ENCODE assay signal across 19 cellular contexts in genomic region chr2:40259900-40260299, GRCh38.
A peak's percentile ranks its signal among the peaks of the same experiment; 100 is the strongest.
DNase-seq lines count a peak whose midpoint lies in the region; ATAC-seq and TF ChIP-seq lines count a peak whose summit lies in the region.
"Had no signal": no experiment of that assay in that cellular context is flagged by ENCODE, and none has a peak within 500 bp of the region (broad histone marks: within the 10 kb centered on the region; RNA-seq: fewer than 3 reads in every experiment).

No MANE protein-coding gene starts in this region.

- H4K20me1 ChIP-seq in DOHH2 (ENCODE audit: control insufficient read depth, insufficient read depth, low read depth, low read length): no peaks in the 10 kb centered on the region

- H3K4me3 ChIP-seq in DOHH2 (ENCODE audit: low read length): peak overlapping the region; percentile 43

- ATAC-seq in GM21529 (IDR thresholded peaks at IDR 0.05; ENCODE audit: unreplicated experiment): peak; percentile 15
- peak; percentile 53 for ATAC-seq in foreskin keratinocyte
- ATAC-seq in GM18909 (IDR thresholded peaks at IDR 0.05; ENCODE audit: poor library complexity, unreplicated experiment): no peak
- ATAC-seq: Panc1 had no signal

- peak overlapping the region; percentile 61 for H3K4me2 ChIP-seq in DOHH2 (ENCODE audit: low read length)
- H3K4me2 ChIP-seq: SK-N-SH had no signal

- peaks cover 15% of the 10 kb centered on the region for H3F3A ChIP-seq in DOHH2 (ENCODE audit: control insufficient read depth, insufficient read depth)

- H3K9me3 ChIP-seq in DOHH2 (ENCODE audit: control insufficient read depth, insufficient read depth, low read length): peaks cover 4% of the 10 kb centered on the region; the same call in 1 of the 2 replicates
- H3K9me3 ChIP-seq: SK-N-SH had no signal

- H3K27me3 ChIP-seq in DOHH2 (ENCODE audit: control insufficient read depth, low read length) (no peaks in the 10 kb centered on the region), foreskin keratinocyte (no peaks in the 10 kb centered on the region)

- H3K4me1 ChIP-seq in DOHH2 (ENCODE audit: control insufficient read depth, low read length) (peaks cover 72% of the 10 kb centered on the region), foreskin keratinocyte (peaks cover 8% of the 10 kb centered on the region)

- H3K27ac ChIP-seq in DOHH2 (ENCODE audit: low read depth, low read length) (peak overlapping the region; percentile 59), foreskin keratinocyte (no peak overlapping the region)

- no peaks in the 10 kb centered on the region for H3K9me2 ChIP-seq in DOHH2 (replicated peaks; ENCODE audit: control insufficient read depth, low read length)
- H3K9me2 ChIP-seq: SK-N-SH had no signal

- TF ChIP-seq CTCF in DOHH2 (IDR thresholded peaks at IDR 0.05; ENCODE audit: low read depth, low read length, poor library complexity, severe bottlenecking): no peak
- no peak for TF ChIP-seq CTCF in foreskin keratinocyte (conservative IDR thresholded peaks at IDR 0.05)

- DNase-seq in M059J (ENCODE audit: low read depth) (peak; percentile 8), foreskin keratinocyte (no peak), 8988T (no peak), dedifferentiated amniotic fluid mesenchymal stem cell (ENCODE audit: extremely low spot score) (no peak)
- DNase-seq in stimulated activated CD4-positive, alpha-beta T cell treated with anti-CD3 and anti-CD28 coated beads, Interleukin-15, amount 100 ng/mL, for 24 hours: no peak
- DNase-seq: Calu3; CD4-positive, alpha-beta T cell; KBM-7; NCI-H1436 treated with DMSO at 0.1 percent for 48 hours; NCI-H2029 treated with DMSO at 0.1 percent for 48 hours; NCI-H2171 treated with DMSO at 0.1 percent for 48 hours; NCI-H446 treated with DMSO at 0.1 percent for 48 hours; NCI-H748 treated with DMSO at 0.1 percent for 48 hours; Right ventricle myocardium superior; SK-N-SH had no signal

- H3K36me3 ChIP-seq in DOHH2 (ENCODE audit: control insufficient read depth, low read length): peaks cover 10% of the 10 kb centered on the region

- peaks cover 44% of the 10 kb centered on the region for H3K79me2 ChIP-seq in DOHH2 (ENCODE audit: control insufficient read depth, low read length)
